ENCODE assay signal across 1 cellular context in the genomic region with DNA sequence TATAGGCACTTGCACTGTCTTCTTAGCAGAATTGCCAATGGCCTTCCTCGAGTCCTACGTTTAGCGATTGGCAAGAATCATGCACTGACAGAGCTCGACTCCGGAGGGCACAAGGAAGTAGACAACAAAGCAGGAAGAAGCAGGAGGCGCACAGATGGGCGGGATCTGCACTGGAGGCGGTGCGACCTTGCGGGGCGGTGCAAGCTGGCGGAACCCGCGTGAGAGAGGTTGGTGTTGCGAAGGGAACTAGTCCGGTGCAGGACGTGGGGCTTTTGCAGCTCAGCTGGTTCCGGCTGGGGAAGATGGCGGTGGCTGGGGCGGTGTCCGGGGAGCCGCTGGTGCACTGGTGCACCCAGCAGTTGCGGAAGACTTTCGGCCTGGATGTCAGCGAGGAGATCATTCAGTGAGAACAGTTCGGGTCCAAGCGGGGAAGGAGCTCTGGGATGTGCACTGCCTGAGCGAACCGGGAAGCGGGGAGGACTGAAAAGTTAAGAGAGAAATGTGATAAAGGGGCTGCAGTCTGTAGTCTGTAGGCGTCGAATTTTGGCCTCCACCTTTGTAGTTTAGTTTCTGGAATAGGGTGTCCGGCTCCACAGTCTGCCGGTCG.
TF ChIP-seq lines count a peak whose summit lies in the region.

A gene (plus strand): TSS at position 275 of the 607 bp plus-strand sequence. CDS start 28 bp downstream, at position 303.

TF ChIP-seq in K562, 482 proteins besides CTCF, POLR2A, EP300 and RAD21 (continued from another document and continues in another):
- TF ChIP-seq HLTF (IDR thresholded peaks at IDR 0.05) (peak; percentile 96), SMARCE1 (IDR thresholded peaks at IDR 0.05) (peak; percentile 42; the same call in 1 of the 2 replicates), ILK (tag; IDR thresholded peaks at IDR 0.05; ENCODE audit: borderline replicate concordance, low read depth) (no peak), PYGO2 (tag; IDR thresholded peaks at IDR 0.05) (no peak), ZZZ3 (IDR thresholded peaks at IDR 0.05) (peak; percentile 75), MAFG (tag; conservative IDR thresholded peaks at IDR 0.05) (no peak), CCNT2 (IDR thresholded peaks at IDR 0.05; ENCODE audit: borderline replicate concordance, extremely low read depth, insufficient read length, low read depth, low read length) (peak; percentile 60), SMAD2 (IDR thresholded peaks at IDR 0.05; ENCODE audit: low read depth, low read length) (no peak), MCM2 (IDR thresholded peaks at IDR 0.05; ENCODE audit: low read depth) (no peak), C11orf30 (IDR thresholded peaks at IDR 0.05; ENCODE audit: low read depth) (peak; percentile 99), MTF1 (CRISPR knock-in tag; IDR thresholded peaks at IDR 0.05; ENCODE audit: borderline replicate concordance) (no peak), PHB2 (IDR thresholded peaks at IDR 0.05; ENCODE audit: low read depth) (no peak), NR4A1 (CRISPR knock-in tag; IDR thresholded peaks at IDR 0.05) (no peak), NR4A1 (tag; IDR thresholded peaks at IDR 0.05) (peak; percentile 80; the same call in 1 of the 2 replicates), FOXP1 (CRISPR knock-in tag; IDR thresholded peaks at IDR 0.05) (no peak; the same call in 1 of the 2 replicates), PPARD (CRISPR knock-in tag; IDR thresholded peaks at IDR 0.05) (no peak), RB1 (IDR thresholded peaks at IDR 0.05; ENCODE audit: low read depth) (peak; percentile 98), CHD1 (IDR thresholded peaks at IDR 0.05; ENCODE audit: low read length) (no peak), KLF1 (tag; IDR thresholded peaks at IDR 0.05) (peak; percentile 85; the same call in 1 of the 2 replicates), ZNF586 (CRISPR knock-in tag; conservative IDR thresholded peaks at IDR 0.05) (no peak), CBFA2T2 (conservative IDR thresholded peaks at IDR 0.05) (no peak), ELF4 (CRISPR knock-in tag; IDR thresholded peaks at IDR 0.05) (peak; percentile 90), NR1H2 (CRISPR knock-in tag; IDR thresholded peaks at IDR 0.05) (0 out of 2 replicates have a peak, but pooled peaks have one; percentile 86), HSF4 (CRISPR knock-in tag; IDR thresholded peaks at IDR 0.05; ENCODE audit: borderline replicate concordance) (no peak), BACH1 (tag; IDR thresholded peaks at IDR 0.05) (no peak), ZNF644 (tag; IDR thresholded peaks at IDR 0.05; ENCODE audit: low read depth) (no peak), GATAD2A (IDR thresholded peaks at IDR 0.05) (peak; percentile 80), ZNF444 (CRISPR knock-in tag; IDR thresholded peaks at IDR 0.05) (no peak), CBX3 (IDR thresholded peaks at IDR 0.05; ENCODE audit: borderline replicate concordance in 1 of 2, low read length in 2 of 2) (peak; percentile 87 to 100), ZNF232 (CRISPR knock-in tag; IDR thresholded peaks at IDR 0.05) (peak; percentile 61; the same call in 1 of the 2 replicates), RBM14 (IDR thresholded peaks at IDR 0.05; ENCODE audit: borderline replicate concordance, insufficient read depth, low read depth, low read length) (no peak), BRF1 (IDR thresholded peaks at IDR 0.05; ENCODE audit: borderline replicate concordance, extremely low read depth, insufficient read length) (no peak), NFATC3 (IDR thresholded peaks at IDR 0.05) (peak; percentile 76; the same call in 1 of the 2 replicates), STAT5A (IDR thresholded peaks at IDR 0.05; ENCODE audit: borderline replicate concordance, low read length) (peak; percentile 53; the same call in 1 of the 2 replicates), MCM7 (IDR thresholded peaks at IDR 0.05) (no peak), TCF3 (CRISPR knock-in tag; IDR thresholded peaks at IDR 0.05) (peak; percentile 62), XRCC5 (IDR thresholded peaks at IDR 0.05; ENCODE audit: low read depth, low read length) (peak; percentile 100), KAT8 (IDR thresholded peaks at IDR 0.05; ENCODE audit: low read depth) (0 out of 2 replicates have a peak, but pooled peaks have one; percentile 69), ZNF668 (CRISPR knock-in tag; IDR thresholded peaks at IDR 0.05) (no peak)
- TF ChIP-seq, protein P1, sequence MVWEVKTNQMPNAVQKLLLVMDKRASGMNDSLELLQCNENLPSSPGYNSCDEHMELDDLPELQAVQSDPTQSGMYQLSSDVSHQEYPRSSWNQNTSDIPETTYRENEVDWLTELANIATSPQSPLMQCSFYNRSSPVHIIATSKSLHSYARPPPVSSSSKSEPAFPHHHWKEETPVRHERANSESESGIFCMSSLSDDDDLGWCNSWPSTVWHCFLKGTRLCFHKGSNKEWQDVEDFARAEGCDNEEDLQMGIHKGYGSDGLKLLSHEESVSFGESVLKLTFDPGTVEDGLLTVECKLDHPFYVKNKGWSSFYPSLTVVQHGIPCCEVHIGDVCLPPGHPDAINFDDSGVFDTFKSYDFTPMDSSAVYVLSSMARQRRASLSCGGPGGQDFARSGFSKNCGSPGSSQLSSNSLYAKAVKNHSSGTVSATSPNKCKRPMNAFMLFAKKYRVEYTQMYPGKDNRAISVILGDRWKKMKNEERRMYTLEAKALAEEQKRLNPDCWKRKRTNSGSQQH (CRISPR knock-in tag; IDR thresholded peaks at IDR 0.05), result peak; percentile 83; the same call in 1 of the 2 replicates
- TF ChIP-seq, protein P2, sequence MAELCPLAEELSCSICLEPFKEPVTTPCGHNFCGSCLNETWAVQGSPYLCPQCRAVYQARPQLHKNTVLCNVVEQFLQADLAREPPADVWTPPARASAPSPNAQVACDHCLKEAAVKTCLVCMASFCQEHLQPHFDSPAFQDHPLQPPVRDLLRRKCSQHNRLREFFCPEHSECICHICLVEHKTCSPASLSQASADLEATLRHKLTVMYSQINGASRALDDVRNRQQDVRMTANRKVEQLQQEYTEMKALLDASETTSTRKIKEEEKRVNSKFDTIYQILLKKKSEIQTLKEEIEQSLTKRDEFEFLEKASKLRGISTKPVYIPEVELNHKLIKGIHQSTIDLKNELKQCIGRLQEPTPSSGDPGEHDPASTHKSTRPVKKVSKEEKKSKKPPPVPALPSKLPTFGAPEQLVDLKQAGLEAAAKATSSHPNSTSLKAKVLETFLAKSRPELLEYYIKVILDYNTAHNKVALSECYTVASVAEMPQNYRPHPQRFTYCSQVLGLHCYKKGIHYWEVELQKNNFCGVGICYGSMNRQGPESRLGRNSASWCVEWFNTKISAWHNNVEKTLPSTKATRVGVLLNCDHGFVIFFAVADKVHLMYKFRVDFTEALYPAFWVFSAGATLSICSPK (IDR thresholded peaks at IDR 0.05; ENCODE audit: borderline replicate concordance), result no peak
- TF ChIP-seq, protein P3, sequence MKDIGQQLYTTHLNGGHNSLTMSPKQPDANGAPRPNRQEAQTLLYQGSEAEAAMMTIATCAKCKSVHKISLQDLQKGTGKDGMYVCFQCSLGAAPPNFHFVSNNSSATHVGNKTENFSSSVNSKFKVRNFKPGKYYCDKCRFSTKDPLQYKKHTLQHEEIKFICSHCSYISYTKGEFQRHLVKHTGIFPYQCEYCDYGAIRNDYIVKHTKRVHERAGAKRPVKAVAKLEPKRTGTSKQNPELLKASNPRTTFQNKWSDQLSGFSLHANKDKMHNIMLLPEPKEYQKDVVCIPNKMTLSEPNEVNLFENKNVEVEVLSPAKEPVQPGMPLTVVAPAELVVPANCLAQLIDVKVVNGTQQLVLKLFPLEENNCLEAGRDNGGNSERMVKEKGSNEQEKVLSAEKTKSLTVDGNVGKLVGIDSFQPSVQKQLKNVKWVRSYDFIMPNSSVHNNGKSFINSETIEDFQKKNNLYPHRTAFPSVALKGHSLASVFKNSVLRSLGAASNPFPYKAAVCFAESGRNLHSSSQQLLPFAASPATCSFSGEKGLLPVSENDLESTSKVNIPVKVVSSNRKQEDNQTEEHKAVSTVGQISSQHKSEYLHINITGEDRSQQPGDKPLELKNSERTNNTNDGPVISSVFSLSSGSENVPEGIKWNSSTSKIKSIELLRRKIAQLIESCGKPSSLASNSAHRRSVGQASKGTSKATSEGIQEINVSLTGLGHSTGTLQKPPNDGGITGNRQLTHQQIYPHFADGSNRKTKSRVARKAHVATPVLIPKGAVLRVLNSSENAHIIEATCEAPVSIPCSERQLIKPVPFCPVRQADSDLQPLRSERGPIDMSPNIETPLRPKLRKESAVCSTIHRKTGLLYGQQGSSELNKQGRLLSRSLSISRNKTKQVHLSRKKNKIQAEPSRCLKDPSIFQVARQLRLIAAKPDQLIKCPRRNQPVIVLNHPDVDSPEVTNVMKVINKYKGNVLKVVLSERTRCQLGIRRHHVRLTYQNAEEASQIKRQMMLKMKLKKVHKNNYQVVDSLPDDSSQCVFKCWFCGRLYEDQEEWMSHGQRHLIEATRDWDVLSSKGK (CRISPR knock-in tag; IDR thresholded peaks at IDR 0.05), result no peak
- TF ChIP-seq, protein P4, sequence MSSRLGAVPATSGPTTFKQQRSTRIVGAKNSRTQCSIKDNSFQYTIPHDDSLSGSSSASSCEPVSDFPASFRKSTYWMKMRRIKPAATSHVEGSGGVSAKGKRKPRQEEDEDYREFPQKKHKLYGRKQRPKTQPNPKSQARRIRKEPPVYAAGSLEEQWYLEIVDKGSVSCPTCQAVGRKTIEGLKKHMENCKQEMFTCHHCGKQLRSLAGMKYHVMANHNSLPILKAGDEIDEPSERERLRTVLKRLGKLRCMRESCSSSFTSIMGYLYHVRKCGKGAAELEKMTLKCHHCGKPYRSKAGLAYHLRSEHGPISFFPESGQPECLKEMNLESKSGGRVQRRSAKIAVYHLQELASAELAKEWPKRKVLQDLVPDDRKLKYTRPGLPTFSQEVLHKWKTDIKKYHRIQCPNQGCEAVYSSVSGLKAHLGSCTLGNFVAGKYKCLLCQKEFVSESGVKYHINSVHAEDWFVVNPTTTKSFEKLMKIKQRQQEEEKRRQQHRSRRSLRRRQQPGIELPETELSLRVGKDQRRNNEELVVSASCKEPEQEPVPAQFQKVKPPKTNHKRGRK (tag; IDR thresholded peaks at IDR 0.05), result peak; percentile 69
- TF ChIP-seq, protein P5, sequence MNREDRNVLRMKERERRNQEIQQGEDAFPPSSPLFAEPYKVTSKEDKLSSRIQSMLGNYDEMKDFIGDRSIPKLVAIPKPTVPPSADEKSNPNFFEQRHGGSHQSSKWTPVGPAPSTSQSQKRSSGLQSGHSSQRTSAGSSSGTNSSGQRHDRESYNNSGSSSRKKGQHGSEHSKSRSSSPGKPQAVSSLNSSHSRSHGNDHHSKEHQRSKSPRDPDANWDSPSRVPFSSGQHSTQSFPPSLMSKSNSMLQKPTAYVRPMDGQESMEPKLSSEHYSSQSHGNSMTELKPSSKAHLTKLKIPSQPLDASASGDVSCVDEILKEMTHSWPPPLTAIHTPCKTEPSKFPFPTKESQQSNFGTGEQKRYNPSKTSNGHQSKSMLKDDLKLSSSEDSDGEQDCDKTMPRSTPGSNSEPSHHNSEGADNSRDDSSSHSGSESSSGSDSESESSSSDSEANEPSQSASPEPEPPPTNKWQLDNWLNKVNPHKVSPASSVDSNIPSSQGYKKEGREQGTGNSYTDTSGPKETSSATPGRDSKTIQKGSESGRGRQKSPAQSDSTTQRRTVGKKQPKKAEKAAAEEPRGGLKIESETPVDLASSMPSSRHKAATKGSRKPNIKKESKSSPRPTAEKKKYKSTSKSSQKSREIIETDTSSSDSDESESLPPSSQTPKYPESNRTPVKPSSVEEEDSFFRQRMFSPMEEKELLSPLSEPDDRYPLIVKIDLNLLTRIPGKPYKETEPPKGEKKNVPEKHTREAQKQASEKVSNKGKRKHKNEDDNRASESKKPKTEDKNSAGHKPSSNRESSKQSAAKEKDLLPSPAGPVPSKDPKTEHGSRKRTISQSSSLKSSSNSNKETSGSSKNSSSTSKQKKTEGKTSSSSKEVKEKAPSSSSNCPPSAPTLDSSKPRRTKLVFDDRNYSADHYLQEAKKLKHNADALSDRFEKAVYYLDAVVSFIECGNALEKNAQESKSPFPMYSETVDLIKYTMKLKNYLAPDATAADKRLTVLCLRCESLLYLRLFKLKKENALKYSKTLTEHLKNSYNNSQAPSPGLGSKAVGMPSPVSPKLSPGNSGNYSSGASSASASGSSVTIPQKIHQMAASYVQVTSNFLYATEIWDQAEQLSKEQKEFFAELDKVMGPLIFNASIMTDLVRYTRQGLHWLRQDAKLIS (CRISPR knock-in tag; IDR thresholded peaks at IDR 0.05), result peak; percentile 90; the same call in 1 of the 2 replicates
- TF ChIP-seq, protein P6, sequence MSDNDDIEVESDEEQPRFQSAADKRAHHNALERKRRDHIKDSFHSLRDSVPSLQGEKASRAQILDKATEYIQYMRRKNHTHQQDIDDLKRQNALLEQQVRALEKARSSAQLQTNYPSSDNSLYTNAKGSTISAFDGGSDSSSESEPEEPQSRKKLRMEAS (CRISPR knock-in tag; IDR thresholded peaks at IDR 0.05), result peak; percentile 87
- TF ChIP-seq, protein P7, sequence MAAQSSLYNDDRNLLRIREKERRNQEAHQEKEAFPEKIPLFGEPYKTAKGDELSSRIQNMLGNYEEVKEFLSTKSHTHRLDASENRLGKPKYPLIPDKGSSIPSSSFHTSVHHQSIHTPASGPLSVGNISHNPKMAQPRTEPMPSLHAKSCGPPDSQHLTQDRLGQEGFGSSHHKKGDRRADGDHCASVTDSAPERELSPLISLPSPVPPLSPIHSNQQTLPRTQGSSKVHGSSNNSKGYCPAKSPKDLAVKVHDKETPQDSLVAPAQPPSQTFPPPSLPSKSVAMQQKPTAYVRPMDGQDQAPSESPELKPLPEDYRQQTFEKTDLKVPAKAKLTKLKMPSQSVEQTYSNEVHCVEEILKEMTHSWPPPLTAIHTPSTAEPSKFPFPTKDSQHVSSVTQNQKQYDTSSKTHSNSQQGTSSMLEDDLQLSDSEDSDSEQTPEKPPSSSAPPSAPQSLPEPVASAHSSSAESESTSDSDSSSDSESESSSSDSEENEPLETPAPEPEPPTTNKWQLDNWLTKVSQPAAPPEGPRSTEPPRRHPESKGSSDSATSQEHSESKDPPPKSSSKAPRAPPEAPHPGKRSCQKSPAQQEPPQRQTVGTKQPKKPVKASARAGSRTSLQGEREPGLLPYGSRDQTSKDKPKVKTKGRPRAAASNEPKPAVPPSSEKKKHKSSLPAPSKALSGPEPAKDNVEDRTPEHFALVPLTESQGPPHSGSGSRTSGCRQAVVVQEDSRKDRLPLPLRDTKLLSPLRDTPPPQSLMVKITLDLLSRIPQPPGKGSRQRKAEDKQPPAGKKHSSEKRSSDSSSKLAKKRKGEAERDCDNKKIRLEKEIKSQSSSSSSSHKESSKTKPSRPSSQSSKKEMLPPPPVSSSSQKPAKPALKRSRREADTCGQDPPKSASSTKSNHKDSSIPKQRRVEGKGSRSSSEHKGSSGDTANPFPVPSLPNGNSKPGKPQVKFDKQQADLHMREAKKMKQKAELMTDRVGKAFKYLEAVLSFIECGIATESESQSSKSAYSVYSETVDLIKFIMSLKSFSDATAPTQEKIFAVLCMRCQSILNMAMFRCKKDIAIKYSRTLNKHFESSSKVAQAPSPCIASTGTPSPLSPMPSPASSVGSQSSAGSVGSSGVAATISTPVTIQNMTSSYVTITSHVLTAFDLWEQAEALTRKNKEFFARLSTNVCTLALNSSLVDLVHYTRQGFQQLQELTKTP (IDR thresholded peaks at IDR 0.05; ENCODE audit: low read depth in 1 of 2, partially characterized antibody in 2 of 2), result peak; percentile 74 to 89
- TF ChIP-seq, protein P8, sequence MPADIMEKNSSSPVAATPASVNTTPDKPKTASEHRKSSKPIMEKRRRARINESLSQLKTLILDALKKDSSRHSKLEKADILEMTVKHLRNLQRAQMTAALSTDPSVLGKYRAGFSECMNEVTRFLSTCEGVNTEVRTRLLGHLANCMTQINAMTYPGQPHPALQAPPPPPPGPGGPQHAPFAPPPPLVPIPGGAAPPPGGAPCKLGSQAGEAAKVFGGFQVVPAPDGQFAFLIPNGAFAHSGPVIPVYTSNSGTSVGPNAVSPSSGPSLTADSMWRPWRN (IDR thresholded peaks at IDR 0.05; ENCODE audit: low read depth), result no peak
